Comparison of ENCODE assay signal across 28 cellular contexts in genomic region chr11:32109138-32109537, GRCh38. TPM values are rescaled to one million over a fixed set of nuclear protein-coding genes. Genes with fewer than 3 reads are reported as not detected.
DNase-seq lines count a peak whose midpoint lies in the region; ATAC-seq and TF ChIP-seq lines count a peak whose summit lies in the region.
"Had no signal": no experiment of that assay in that cellular context is flagged by ENCODE, and none has a peak within 500 bp of the region (broad histone marks: within the 10 kb centered on the region; RNA-seq: fewer than 3 reads in every experiment).

No MANE protein-coding gene starts in this region.

- no peak for ATAC-seq in Right ventricle myocardium superior (ENCODE audit: poor library complexity)
- ATAC-seq: activated CD8-positive, alpha-beta T cell treated with anti-CD3 and anti-CD28 coated beads, Interleukin-2, amount 10 ng/mL, durations not matched to agents 7 days and 5 days; effector memory CD8-positive, alpha-beta T cell; GM12878; HepG2; left colon; natural killer cell; pancreas; right cardiac atrium; Right ventricle myocardium inferior had no signal

- H3K9me3 ChIP-seq in SJSA1 (replicated peaks) (no peaks in the 10 kb centered on the region), skeletal muscle satellite cell (replicated peaks; ENCODE audit: low read length) (no peaks in the 10 kb centered on the region)
- H3K9me3 ChIP-seq: pancreas, transverse colon had no signal

- peaks cover 5% of the 10 kb centered on the region for H3K36me3 ChIP-seq in SJSA1
- H3K36me3 ChIP-seq in skeletal muscle satellite cell (ENCODE audit: insufficient read depth, low read length): peaks cover 1% of the 10 kb centered on the region
- H3K36me3 ChIP-seq: pancreas, transverse colon had no signal

- peaks cover 22% of the 10 kb centered on the region for H3K4me1 ChIP-seq in SJSA1 (replicated peaks)
- H3K4me1 ChIP-seq in skeletal muscle satellite cell (ENCODE audit: control insufficient read depth, insufficient read depth, low read length): peaks cover 21% of the 10 kb centered on the region
- H3K4me1 ChIP-seq: pancreas, transverse colon had no signal

- peak; percentile 27 for DNase-seq in HPDE6-E6E7 (ENCODE audit: extremely low spot score)
- peak; percentile 59 to 83 for DNase-seq in SJSA1 (ENCODE audit: low read depth in 1 of 2, low spot score in 2 of 2)
- peak; percentile 77 for DNase-seq in epithelial cell of esophagus (ENCODE audit: low read depth)
- DNase-seq in cerebellar cortex (ENCODE audit: low spot score): no peak
- no peak for DNase-seq in MV-4-11 (lab: John Stamatoyannopoulos, UW)
- no peak for DNase-seq in Right ventricle myocardium superior
- no peak for DNase-seq in activated naive CD4-positive, alpha-beta T cell treated with anti-CD3 and anti-CD28 coated beads, Interleukin-2, amount 50 U/mL, for 16 hours
- DNase-seq: activated CD4-positive, alpha-beta T cell treated with anti-CD3 and anti-CD28 coated beads for 1 hour; activated CD8-positive, alpha-beta T cell treated with anti-CD3 and anti-CD28 coated beads, Interleukin-2, amount 10 ng/mL, durations not matched to agents 7 days and 5 days; activated naive CD4-positive, alpha-beta T cell; amygdala; CD4-positive, alpha-beta memory T cell; DMS153; effector memory CD8-positive, alpha-beta T cell; head of caudate nucleus; left colon; natural killer cell; NCI-H1417; NCI-H524; pancreas; right cardiac atrium; stimulated activated CD4-positive, alpha-beta T cell treated with anti-CD3 and anti-CD28 coated beads, Interleukin-15, amount 100 ng/mL, for 24 hours; SW 1271; transverse colon had no signal

- no peak for TF ChIP-seq CTCF in epithelial cell of esophagus (IDR thresholded peaks at IDR 0.05; ENCODE audit: insufficient read depth, low read depth, low read length, missing control alignments)

- peak overlapping the region; percentile 36 for H3K27ac ChIP-seq in SJSA1
- H3K27ac ChIP-seq: pancreas, transverse colon had no signal

- H3K9ac ChIP-seq in skeletal muscle satellite cell (ENCODE audit: low read depth, low read length): no peak overlapping the region

- peak overlapping the region; percentile 35 for H3K4me2 ChIP-seq in skeletal muscle satellite cell (ENCODE audit: low read length)

- H3K4me3 ChIP-seq in SJSA1 (no peak overlapping the region), epithelial cell of esophagus (ENCODE audit: low read length) (no peak overlapping the region), skeletal muscle satellite cell (ENCODE audit: low read length) (no peak overlapping the region)
- H3K4me3 ChIP-seq: GM12878, pancreas, transverse colon had no signal

- intact Hi-C loops in Right ventricle myocardium superior (cut with DNase I): no loop called here

- H3K27me3 ChIP-seq in SJSA1 (replicated peaks): peaks cover 25% of the 10 kb centered on the region
- H3K27me3 ChIP-seq in skeletal muscle satellite cell (ENCODE audit: control insufficient read depth, insufficient read depth, low read length): no peaks in the 10 kb centered on the region
- H3K27me3 ChIP-seq: pancreas, transverse colon had no signal

RNA-seq across cellular contexts. Expression of gene RCN1, which starts 18.3 kb away (rescaled TPM):
- 110 and 132 TPM in 2 replicates for total RNA-seq in SJSA1 (2014; rRNA removed; shearing (Covaris generic))
- total RNA-seq in skeletal muscle satellite cell (2012; rRNA removed): 203 and 226 TPM in 2 replicates
- 26.6 TPM for total RNA-seq in Right ventricle myocardium superior

Comparison
In these comparisons a context has a peak if more than half of its experiments do, and no peak if none do; other contexts are left out.
1. DNase-seq: peak in HPDE6-E6E7 (single experiment), SJSA1 (2 of 2) and epithelial cell of esophagus (single experiment); none in cerebellar cortex (single experiment), MV-4-11 (single experiment), Right ventricle myocardium superior (single experiment) and activated naive CD4-positive, alpha-beta T cell treated with anti-CD3 and anti-CD28 coated beads, Interleukin-2, amount 50 U/mL, for 16 hours (single experiment).